2 cellular contexts compared by ENCODE assay signal in the genomic region with DNA sequence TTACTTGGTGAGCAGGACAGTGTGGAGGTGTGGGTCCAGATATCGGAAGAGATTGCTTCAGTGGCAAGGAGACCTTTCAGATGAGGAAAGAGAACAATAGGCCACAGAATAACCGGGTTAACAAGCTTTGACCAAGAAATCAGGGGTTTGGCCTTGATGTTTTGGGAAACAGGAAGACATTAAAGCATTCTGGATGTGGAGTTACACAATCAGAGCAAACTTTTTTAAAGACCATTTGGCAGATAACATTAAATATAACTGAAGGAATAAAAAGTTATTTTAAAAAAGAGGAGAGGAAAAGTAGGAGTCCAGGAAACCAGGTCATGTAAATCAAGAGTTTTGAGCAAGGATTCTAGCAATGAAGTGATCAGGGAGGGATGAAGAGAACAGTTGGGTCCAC.
TF ChIP-seq lines count a peak whose summit lies in the region.

No MANE protein-coding gene starts in this region.

TF ChIP-seq in IMR-90, 13 proteins besides CTCF, POLR2A, EP300 and RAD21:
- TF ChIP-seq CEBPB (IDR thresholded peaks at IDR 0.05; ENCODE audit: low read depth, low read length) (peak; percentile 78), MAZ (IDR thresholded peaks at IDR 0.05; ENCODE audit: borderline replicate concordance, low read depth, low read length) (no peak)
TF ChIP-seq in IMR-90: peak in this region for 1.

TF ChIP-seq in endothelial cell of umbilical vein, 7 proteins besides CTCF, POLR2A, EP300 and RAD21:
- TF ChIP-seq MYC (IDR thresholded peaks at IDR 0.05; ENCODE audit: low read depth, low read length) (no peak), POLR2AphosphoS5 (IDR thresholded peaks at IDR 0.05; ENCODE audit: insufficient read depth, low read depth, low read length) (no peak), JUN (IDR thresholded peaks at IDR 0.05; ENCODE audit: borderline replicate concordance, insufficient read depth, insufficient read length, low read depth) (no peak), MAX (IDR thresholded peaks at IDR 0.05; ENCODE audit: insufficient read depth, insufficient read length) (no peak), GATA2 (IDR thresholded peaks at IDR 0.05; ENCODE audit: insufficient read depth, insufficient read length, low read depth, low read length) (no peak), FOS (IDR thresholded peaks at IDR 0.05; ENCODE audit: borderline replicate concordance, insufficient read depth, low read length) (no peak)
